ENCODE assay signal across 8 cellular contexts in genomic region chr9:94726495-94727191, GRCh38. TPM values are rescaled to one million over a fixed set of nuclear protein-coding genes. Genes with fewer than 3 reads are reported as not detected.
DNase-seq lines count a peak whose midpoint lies in the region; ATAC-seq, FAIRE-seq and TF ChIP-seq lines count a peak whose summit lies in the region.

Gene AOPEP, plus strand, starts transcription at chr9:94726699. Its CDS starts 33,085 bp downstream, at chr9:94759784.

- H3K4me3 Mint-ChIP-seq in brain = peak within 1 kb of the TSS; percentile 99 to 100 (median 99)

- intact Hi-C loops in sigmoid colon (cut with DNase I) = no loop called here

- FAIRE-seq in TTC549 (lab: Jason Lieb, UNC) = peak; percentile 51

- WGBS in sigmoid colon, 2 donors = 0 to 1% methylated on average over 52 of the region's 52 CpGs

- peak in 1 of 4 donors; percentile 73 for TF ChIP-seq EP300 in sigmoid colon (IDR thresholded peaks at IDR 0.05)

- TF ChIP-seq POLR2A in sigmoid colon (IDR thresholded peaks at IDR 0.05) = peak; percentile 40 to 51

- peaks cover 5% of the 10 kb centered on the region for H3K27me3 Mint-ChIP-seq in brain

- H3K27ac Mint-ChIP-seq in brain = peak within 1 kb of the TSS; percentile 95 to 99 (median 98)

- no peaks in the 10 kb centered on the region for H3K9me3 ChIP-seq in sigmoid colon

- no peaks in the 10 kb centered on the region for H3K27me3 ChIP-seq in sigmoid colon

- peaks cover 26% of the 10 kb centered on the region for H3K4me1 Mint-ChIP-seq in brain

- H3K36me3 ChIP-seq in sigmoid colon = no peaks in the 10 kb centered on the region

- no peak for TF ChIP-seq CTCF in 22Rv1 (IDR thresholded peaks at IDR 0.05)
- TF ChIP-seq CTCF in brain (conservative IDR thresholded peaks at IDR 0.05) = no peak
- no peak for TF ChIP-seq CTCF in sigmoid colon (IDR thresholded peaks at IDR 0.05)

- DNase-seq in NCI-H2107 treated with DMSO at 0.1 percent for 48 hours (lab: John Stamatoyannopoulos, UW; ENCODE audit: unreplicated experiment) (peak; percentile 79), iPS DF 4.7 (ENCODE audit: extremely low read depth, low spot score) (peak; percentile 75), sigmoid colon (peak; percentile 99)

- ATAC-seq in GM18520 (IDR thresholded peaks at IDR 0.05; ENCODE audit: unreplicated experiment) (peak; percentile 97), HG03064 (IDR thresholded peaks at IDR 0.05; ENCODE audit: low read depth, unreplicated experiment) (peak; percentile 93)

- peaks cover 0 to 12% (median 11%) of the 10 kb centered on the region in 4 donors for H3K4me1 ChIP-seq in sigmoid colon

- H3K27ac ChIP-seq in 22Rv1 (peak within 1 kb of the TSS; percentile 47), sigmoid colon (peak within 1 kb of the TSS; percentile 82 to 87 (median 85))

- H3K4me3 ChIP-seq in sigmoid colon = peak within 1 kb of the TSS; percentile 57 to 89 (median 81)

- H3K36me3 Mint-ChIP-seq in brain = no peaks in the 10 kb centered on the region

- H3K9me3 Mint-ChIP-seq in brain = peaks cover 0 to 3% (median 0%) of the 10 kb centered on the region in 5 experiments

RNA-seq across cellular contexts. Expression of gene AOPEP, which starts in this region (rescaled TPM):
- polyA plus RNA-seq in brain (ENCODE audit: insufficient read depth, low read depth, low replicate concordance) (26.0 TPM), sigmoid colon (10 to 100 TPM; 28.0 to 29.4 (median 28.3) TPM)
- total RNA-seq in sigmoid colon = 100 to 1,000 TPM; 184 to 490 (median 295) TPM

Comparison
In these comparisons a context has a peak if more than half of its experiments do, and no peak if none do; other contexts are left out.
1. Peak in every context shown above with its lines: DNase-seq, ATAC-seq, H3K4me3 ChIP-seq and H3K27ac ChIP-seq.